ENCODE assay signal across 8 cellular contexts in genomic region chr12:80778005-80778541, GRCh38.
DNase-seq lines count a peak whose midpoint lies in the region; ATAC-seq, FAIRE-seq and TF ChIP-seq lines count a peak whose summit lies in the region.

No MANE protein-coding gene starts in this region.

- H3K36me3 ChIP-seq in RWPE2 (ENCODE audit: low read depth) (no peaks in the 10 kb centered on the region), pancreas (no peaks in the 10 kb centered on the region)

- peaks cover 0 to 25% (median 6%) of the 10 kb centered on the region in 9 donors for H3K9me3 Mint-ChIP-seq in naive thymus-derived CD8-positive, alpha-beta T cell

- H3K4me3 Mint-ChIP-seq in naive thymus-derived CD8-positive, alpha-beta T cell: no peak overlapping the region

- intact Hi-C loops in pancreas (cut with DNase I): no loop called here

- H3K9me3 ChIP-seq in RWPE2 (ENCODE audit: severe bottlenecking): no peaks in the 10 kb centered on the region
- no peaks in the 10 kb centered on the region for H3K9me3 ChIP-seq in pancreas

- no peak for TF ChIP-seq POLR2A in H54 (IDR thresholded peaks at IDR 0.05; ENCODE audit: low read depth, low read length)

- peak; percentile 20 to 26 (median 23) for DNase-seq in stimulated activated CD4-positive, alpha-beta T cell treated with anti-CD3 and anti-CD28 coated beads, Interleukin-12 subunit alpha, Interleukin-12 subunit beta, amount 100 ng/mL, for 48 hours (ENCODE audit: low read depth in 2 of 3, low spot score in 1 of 3)
- no peak for DNase-seq in stimulated activated CD4-positive, alpha-beta T cell treated with anti-CD3 and anti-CD28 coated beads, Interleukin-4, amount 100 ng/mL, for 4 hours
- DNase-seq in H54 (ENCODE audit: insufficient read length, low spot score) (no peak), RWPE2 (ENCODE audit: low spot score) (peak; percentile 60), pancreas (peak in 3 of 6 donors; percentile 44 to 59 (median 56))
- DNase-seq in Jurkat, Clone E6-1 (ENCODE audit: low read depth, low spot score): peak; percentile 32
- no peak for DNase-seq in naive thymus-derived CD8-positive, alpha-beta T cell

- no peak overlapping the region for H3K4me3 ChIP-seq in Jurkat, Clone E6-1 (ENCODE audit: low read length)
- H3K4me3 ChIP-seq in RWPE2 (ENCODE audit: severe bottlenecking): no peak overlapping the region
- H3K4me3 ChIP-seq in pancreas: no peak overlapping the region

- FAIRE-seq in H54 (lab: Jason Lieb, UNC) (peak; percentile 72), pancreas (lab: Jason Lieb, UNC) (no peak)

- POLR2A ChIA-PET in naive thymus-derived CD8-positive, alpha-beta T cell (lab: Charles Lee): no interaction called here

- H3K36me3 Mint-ChIP-seq in naive thymus-derived CD8-positive, alpha-beta T cell: no peaks in the 10 kb centered on the region

- H3K27ac ChIP-seq in RWPE2 (ENCODE audit: poor library complexity, severe bottlenecking): peak overlapping the region; percentile 61
- peak overlapping the region in 2 of 4 donors; percentile 33 to 48 for H3K27ac ChIP-seq in pancreas

- WGBS in pancreas, 2 donors: 67 to 71% methylated on average over 3 of the region's 3 CpGs

- peaks cover 0 to 5% (median 0%) of the 10 kb centered on the region in 5 donors for H3K27me3 Mint-ChIP-seq in naive thymus-derived CD8-positive, alpha-beta T cell

- H3K4me1 ChIP-seq in RWPE2 (ENCODE audit: insufficient read depth, poor library complexity, severe bottlenecking) (peaks cover 12% of the 10 kb centered on the region), pancreas (peaks cover 0 to 7% (median 0%) of the 10 kb centered on the region in 3 donors)

- H3K27ac Mint-ChIP-seq in naive thymus-derived CD8-positive, alpha-beta T cell: no peak overlapping the region

- TF ChIP-seq CTCF in RWPE2 (IDR thresholded peaks at IDR 0.05; ENCODE audit: poor library complexity, severe bottlenecking): no peak
- TF ChIP-seq CTCF in pancreas (IDR thresholded peaks at IDR 0.05): no peak

- ATAC-seq in RWPE2 (ENCODE audit: low read depth) (peak; percentile 98), esophagus mucosa (peak; percentile 92), pancreas (peak; percentile 82 to 95 (median 92))
- ATAC-seq in naive thymus-derived CD8-positive, alpha-beta T cell: no peak

- H3K27me3 ChIP-seq in RWPE2 (ENCODE audit: insufficient read depth, poor library complexity, severe bottlenecking) (no peaks in the 10 kb centered on the region), pancreas (no peaks in the 10 kb centered on the region)

- H3K4me1 Mint-ChIP-seq in naive thymus-derived CD8-positive, alpha-beta T cell: no peaks in the 10 kb centered on the region

Comparison
In these comparisons a context has a peak if more than half of its experiments do, and no peak if none do; other contexts are left out.
1. DNase-seq: peak in stimulated activated CD4-positive, alpha-beta T cell treated with anti-CD3 and anti-CD28 coated beads, Interleukin-12 subunit alpha, Interleukin-12 subunit beta, amount 100 ng/mL, for 48 hours (3 of 3), Jurkat, Clone E6-1 (single experiment) and RWPE2 (single experiment); none in stimulated activated CD4-positive, alpha-beta T cell treated with anti-CD3 and anti-CD28 coated beads, Interleukin-4, amount 100 ng/mL, for 4 hours (0 of 2), H54 (single experiment) and naive thymus-derived CD8-positive, alpha-beta T cell (0 of 10).
2. ATAC-seq: peak in RWPE2 (single experiment), esophagus mucosa (single experiment) and pancreas (4 of 4); none in naive thymus-derived CD8-positive, alpha-beta T cell (0 of 2).